22 cellular contexts compared by ENCODE assay signal in the genomic region with DNA sequence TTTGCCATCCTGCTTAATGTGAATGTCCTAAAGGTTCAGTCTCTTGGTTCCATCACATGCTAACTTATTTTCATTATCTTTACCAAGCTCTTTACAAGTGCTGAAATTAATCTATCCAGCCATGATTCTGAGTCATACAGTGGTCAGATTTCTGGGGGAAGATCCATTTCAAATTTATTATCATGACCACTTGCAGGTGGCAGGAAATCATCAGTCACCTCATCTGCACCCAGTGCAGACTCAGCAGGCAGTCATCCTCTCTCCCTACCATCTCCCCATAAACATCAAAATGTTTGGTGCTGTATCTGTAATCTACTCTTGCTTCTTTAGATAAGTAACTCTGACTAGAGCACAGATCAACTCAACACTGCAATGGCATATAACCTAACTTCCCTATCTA. TPM values are rescaled to one million over a fixed set of nuclear protein-coding genes. Genes with fewer than 3 reads are reported as not detected.
A peak's percentile ranks its signal among the peaks of the same experiment; 100 is the strongest.
DNase-seq lines count a peak whose midpoint lies in the region; ATAC-seq, FAIRE-seq and TF ChIP-seq lines count a peak whose summit lies in the region.
"Had no signal": no experiment of that assay in that cellular context is flagged by ENCODE, and none has a peak within 500 bp of the region (broad histone marks: within the 10 kb centered on the region; RNA-seq: fewer than 3 reads in every experiment).

No MANE protein-coding gene starts in this region.

- peaks cover 39% of the 10 kb centered on the region for H3K36me3 Mint-ChIP-seq in activated T-helper 2 cell treated with anti-CD3 and anti-CD28 coated beads, Interferon-gamma antibody, Interleukin-2, Interleukin-4, amounts not matched to agents 10 μg/mL and 5 μg/mL and 100 μg/mL, durations not matched to agents 14 hours and 24 hours and 36 hours (ENCODE audit: low read depth)
- H3K36me3 Mint-ChIP-seq in immature natural killer cell (peaks cover 17 to 39% (median 30%) of the 10 kb centered on the region in 3 donors), endothelial cell (ENCODE audit: low read depth, unreplicated experiment) (peaks cover 14% of the 10 kb centered on the region)

- peaks cover 0 to 29% (median 0%) of the 10 kb centered on the region in 3 donors for H3K4me1 ChIP-seq in gastroesophageal sphincter
- H3K4me1 ChIP-seq: BLaER1 treated with 17β-estradiol and CSF1 and Interleukin-3, amounts not matched to agents 10 nM and 100 nM had no signal

- no peak for TF ChIP-seq EP300 in gastroesophageal sphincter (IDR thresholded peaks at IDR 0.05)

- H3K4me3 Mint-ChIP-seq in activated T-helper 2 cell treated with anti-CD3 and anti-CD28 coated beads, Interferon-gamma antibody, Interleukin-2, Interleukin-4, amounts not matched to agents 10 μg/mL and 5 μg/mL and 100 μg/mL, durations not matched to agents 14 hours and 24 hours and 36 hours (ENCODE audit: low read depth): no peak overlapping the region
- H3K4me3 Mint-ChIP-seq in immature natural killer cell (no peak overlapping the region), endothelial cell (ENCODE audit: unreplicated experiment) (no peak overlapping the region)
- H3K4me3 Mint-ChIP-seq: activated CD8-positive, alpha-beta memory T cell treated with anti-CD3 and anti-CD28 coated beads, Interleukin-2, amount 10 ng/mL, durations not matched to agents 7 days and 5 days; brain; naive B cell had no signal

- intact Hi-C loops in activated T-helper 2 cell treated with anti-CD3 and anti-CD28 coated beads, Interferon-gamma antibody, Interleukin-2, Interleukin-4, amounts not matched to agents 10 μg/mL and 5 μg/mL and 100 μg/mL, durations not matched to agents 14 hours and 24 hours and 36 hours (cut with micrococcal nuclease): no loop called here

- peak; percentile 45 for DNase-seq in AG09309 (ENCODE audit: low read depth)
- DNase-seq in H54 (ENCODE audit: insufficient read length, low spot score): no peak
- no peak for DNase-seq in activated T-helper 2 cell treated with anti-CD3 and anti-CD28 coated beads, Interferon-gamma antibody, Interleukin-2, Interleukin-4, amounts not matched to agents 10 μg/mL and 5 μg/mL and 100 μg/mL, durations not matched to agents 14 hours and 24 hours and 36 hours (ENCODE audit: low spot score)
- no peak for DNase-seq in immature natural killer cell
- DNase-seq in NCI-H2029 (lab: John Stamatoyannopoulos, UW): no peak
- no peak for DNase-seq in endothelial cell (ENCODE audit: low spot score)
- DNase-seq: activated CD8-positive, alpha-beta memory T cell treated with anti-CD3 and anti-CD28 coated beads, Interleukin-2, amount 10 ng/mL, durations not matched to agents 7 days and 5 days; effector CD8-positive, alpha-beta T cell; glutamatergic neuron; H7; left colon; naive B cell; NCI-H1105; NCI-H446 treated with DMSO at 0.1 percent for 48 hours; stomach had no signal

- H3K9me3 Mint-ChIP-seq in activated T-helper 2 cell treated with anti-CD3 and anti-CD28 coated beads, Interferon-gamma antibody, Interleukin-2, Interleukin-4, amounts not matched to agents 10 μg/mL and 5 μg/mL and 100 μg/mL, durations not matched to agents 14 hours and 24 hours and 36 hours: no peaks in the 10 kb centered on the region
- no peaks in the 10 kb centered on the region for H3K9me3 Mint-ChIP-seq in immature natural killer cell
- no peaks in the 10 kb centered on the region for H3K9me3 Mint-ChIP-seq in endothelial cell (ENCODE audit: unreplicated experiment)
- H3K9me3 Mint-ChIP-seq: brain, naive B cell had no signal

- H3K4me3 ChIP-seq in AG09309 (ENCODE audit: control insufficient read depth, low read depth, low read length): no peak overlapping the region
- H3K4me3 ChIP-seq in gastroesophageal sphincter: no peak overlapping the region
- H3K4me3 ChIP-seq: BLaER1 treated with 17β-estradiol and CSF1 and Interleukin-3, amounts not matched to agents 10 nM and 100 nM; right atrium auricular region; stomach had no signal

- FAIRE-seq in H54 (lab: Jason Lieb, UNC): peak; percentile 58
- FAIRE-seq: G401.6 had no signal

- TF ChIP-seq CTCF in AG09309 (IDR thresholded peaks at IDR 0.05; ENCODE audit: control insufficient read depth, insufficient read depth, low read depth, low read length, missing control alignments): no peak
- no peak for TF ChIP-seq CTCF in endothelial cell (IDR thresholded peaks at IDR 0.05; ENCODE audit: unreplicated experiment)
- TF ChIP-seq CTCF in gastroesophageal sphincter (IDR thresholded peaks at IDR 0.05): no peak

- no peaks in the 10 kb centered on the region for H3K27me3 Mint-ChIP-seq in activated T-helper 2 cell treated with anti-CD3 and anti-CD28 coated beads, Interferon-gamma antibody, Interleukin-2, Interleukin-4, amounts not matched to agents 10 μg/mL and 5 μg/mL and 100 μg/mL, durations not matched to agents 14 hours and 24 hours and 36 hours (ENCODE audit: low read depth)
- H3K27me3 Mint-ChIP-seq in immature natural killer cell (ENCODE audit: low read depth in 3 of 3) (peaks cover 2 to 4% (median 3%) of the 10 kb centered on the region in 3 donors), endothelial cell (ENCODE audit: unreplicated experiment) (no peaks in the 10 kb centered on the region)
- H3K27me3 Mint-ChIP-seq: activated CD8-positive, alpha-beta memory T cell treated with anti-CD3 and anti-CD28 coated beads, Interleukin-2, amount 10 ng/mL, durations not matched to agents 7 days and 5 days; brain; naive B cell had no signal

- H3K9me3 ChIP-seq in gastroesophageal sphincter: no peaks in the 10 kb centered on the region
- H3K9me3 ChIP-seq: BLaER1 treated with 17β-estradiol and CSF1 and Interleukin-3, amounts not matched to agents 10 nM and 100 nM; right atrium auricular region; stomach had no signal

- ATAC-seq in HG03045 (IDR thresholded peaks at IDR 0.05; ENCODE audit: unreplicated experiment) (no peak), gastroesophageal sphincter (no peak)
- ATAC-seq: activated CD8-positive, alpha-beta memory T cell treated with anti-CD3 and anti-CD28 coated beads, Interleukin-2, amount 10 ng/mL, durations not matched to agents 7 days and 5 days; left colon had no signal

- peak overlapping the region; percentile 31 for H3K27ac Mint-ChIP-seq in activated T-helper 2 cell treated with anti-CD3 and anti-CD28 coated beads, Interferon-gamma antibody, Interleukin-2, Interleukin-4, amounts not matched to agents 10 μg/mL and 5 μg/mL and 100 μg/mL, durations not matched to agents 14 hours and 24 hours and 36 hours
- H3K27ac Mint-ChIP-seq in immature natural killer cell: peak overlapping the region in 4 of 6 donors; percentile 18 to 47 (median 31)
- H3K27ac Mint-ChIP-seq in endothelial cell (ENCODE audit: unreplicated experiment): no peak overlapping the region
- H3K27ac Mint-ChIP-seq: activated CD8-positive, alpha-beta memory T cell treated with anti-CD3 and anti-CD28 coated beads, Interleukin-2, amount 10 ng/mL, durations not matched to agents 7 days and 5 days had no signal

- no peaks in the 10 kb centered on the region for H3K27me3 ChIP-seq in gastroesophageal sphincter
- H3K27me3 ChIP-seq: BLaER1 treated with 17β-estradiol and CSF1 and Interleukin-3, amounts not matched to agents 10 nM and 100 nM; right atrium auricular region; stomach had no signal

- H3K4me1 Mint-ChIP-seq in activated T-helper 2 cell treated with anti-CD3 and anti-CD28 coated beads, Interferon-gamma antibody, Interleukin-2, Interleukin-4, amounts not matched to agents 10 μg/mL and 5 μg/mL and 100 μg/mL, durations not matched to agents 14 hours and 24 hours and 36 hours (ENCODE audit: low read depth): peaks cover 33% of the 10 kb centered on the region
- H3K4me1 Mint-ChIP-seq in immature natural killer cell: peaks cover 26 to 30% of the 10 kb centered on the region in 2 donors
- H3K4me1 Mint-ChIP-seq in endothelial cell (ENCODE audit: unreplicated experiment): no peaks in the 10 kb centered on the region
- H3K4me1 Mint-ChIP-seq: brain had no signal

- H3K27ac ChIP-seq in gastroesophageal sphincter: no peak overlapping the region
- H3K27ac ChIP-seq: BLaER1 treated with 17β-estradiol and CSF1 and Interleukin-3, amounts not matched to agents 10 nM and 100 nM; right atrium auricular region; stomach had no signal

- TF ChIP-seq POLR2A in H54 (IDR thresholded peaks at IDR 0.05; ENCODE audit: low read depth, low read length) (no peak), gastroesophageal sphincter (IDR thresholded peaks at IDR 0.05) (no peak)

- peaks cover 0 to 82% of the 10 kb centered on the region in 2 donors for H3K36me3 ChIP-seq in gastroesophageal sphincter

RNA-seq across cellular contexts. Expression of a gene that starts 23.5 kb away (rescaled TPM):
- total RNA-seq in activated T-helper 2 cell treated with anti-CD3 and anti-CD28 coated beads, Interferon-gamma antibody, Interleukin-2, Interleukin-4, amounts not matched to agents 10 μg/mL and 5 μg/mL and 100 μg/mL, durations not matched to agents 14 hours and 24 hours and 36 hours: 4.3 and 4.6 TPM in 2 replicates
- polyA plus RNA-seq in immature natural killer cell: 1 to 10 TPM; 3.2 to 6.1 (median 3.2) TPM
- 14.0 TPM for total RNA-seq in endothelial cell (ENCODE audit: unreplicated experiment)
- total RNA-seq in gastroesophageal sphincter: 10 to 100 TPM; 16.4 to 29.9 (median 18.1) TPM

RNA-seq across cellular contexts. Expression of a gene that starts 52.3 kb away (rescaled TPM):
- total RNA-seq in activated T-helper 2 cell treated with anti-CD3 and anti-CD28 coated beads, Interferon-gamma antibody, Interleukin-2, Interleukin-4, amounts not matched to agents 10 μg/mL and 5 μg/mL and 100 μg/mL, durations not matched to agents 14 hours and 24 hours and 36 hours: not detected in 2 replicates
- not detected for polyA plus RNA-seq in immature natural killer cell
- total RNA-seq in endothelial cell (ENCODE audit: unreplicated experiment) (not detected), gastroesophageal sphincter (not detected)
- total RNA-seq: activated CD8-positive, alpha-beta memory T cell treated with anti-CD3 and anti-CD28 coated beads, Interleukin-2, amount 10 ng/mL, durations not matched to agents 7 days and 5 days; H7; left colon; right atrium auricular region; stomach; T-helper 2 cell treated with Interferon-gamma antibody and Interleukin-4, amounts not matched to agents 100 ng/mL and 5 ng/mL, for 36 hours had no signal
- polyA plus RNA-seq: stomach had no signal
